ENCODE assay signal across 8 cellular contexts in the genomic region with DNA sequence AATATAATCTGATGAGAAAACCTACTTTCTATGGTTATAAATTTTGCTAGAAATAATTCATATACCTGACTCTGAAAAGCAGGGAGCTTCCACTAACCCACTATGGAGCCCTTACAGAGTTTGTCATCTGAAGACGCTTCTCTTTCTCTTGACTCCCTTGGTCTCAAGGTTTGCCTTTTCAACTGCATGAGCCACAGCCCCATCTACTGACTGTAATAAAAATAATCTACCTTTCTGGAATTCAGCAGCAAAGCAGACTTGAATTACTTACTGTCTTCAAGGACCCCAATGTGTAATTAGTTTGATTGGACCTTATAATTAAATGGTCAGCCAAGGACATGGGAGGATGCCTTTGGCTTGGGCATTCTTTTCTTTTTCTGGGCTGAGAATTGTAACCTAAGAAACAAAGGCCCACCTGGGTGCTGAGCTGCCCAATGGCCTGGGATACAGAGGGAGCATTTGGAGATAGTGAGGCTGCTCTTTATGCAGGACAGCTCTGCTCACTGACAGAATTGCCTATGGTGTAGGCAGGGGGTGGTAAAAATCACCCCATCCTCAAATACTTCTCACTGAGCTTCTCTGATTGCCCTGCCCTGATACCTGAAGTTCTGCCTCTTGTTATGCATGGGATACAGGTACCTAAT.
A peak's percentile ranks its signal among the peaks of the same experiment; 100 is the strongest.
DNase-seq lines count a peak whose midpoint lies in the region; ATAC-seq and TF ChIP-seq lines count a peak whose summit lies in the region.

No MANE protein-coding gene starts in this region.

- H2AFZ ChIP-seq in neural progenitor cell (replicated peaks): no peak overlapping the region

- H3K4me1 ChIP-seq in neural progenitor cell (peaks cover 4% of the 10 kb centered on the region), tibial nerve (peaks cover 0 to 13% (median 1%) of the 10 kb centered on the region in 4 donors)

- no peaks in the 10 kb centered on the region for H3K36me3 Mint-ChIP-seq in neural progenitor cell

- no peak overlapping the region for H3K4me3 Mint-ChIP-seq in neural progenitor cell

- no peak overlapping the region for H3K9ac ChIP-seq in neural progenitor cell

- H3K4me1 Mint-ChIP-seq in neural progenitor cell: peaks cover under 1% of the 10 kb centered on the region

- in situ Hi-C loops in GM13977 (cut with MboI; ENCODE audit: low pct_unique_long_range_greater_than_20kb, low sequenced_read_pairs, unreplicated experiment): no loop called here

- TF ChIP-seq POLR2A in tibial nerve (IDR thresholded peaks at IDR 0.05): no peak

- H3K4me3 ChIP-seq in neural progenitor cell (no peak overlapping the region), tibial nerve (no peak overlapping the region)

- H3K4me2 ChIP-seq in neural progenitor cell: no peak overlapping the region

- no peaks in the 10 kb centered on the region for H4K20me1 ChIP-seq in neural progenitor cell (ENCODE audit: low read depth)

- no peaks in the 10 kb centered on the region for H3K79me2 ChIP-seq in neural progenitor cell (ENCODE audit: low read depth)

- peaks cover 3% of the 10 kb centered on the region for H3K27me3 Mint-ChIP-seq in neural progenitor cell (ENCODE audit: insufficient read depth, low read depth)

- DNase-seq in GM13977 (ENCODE audit: low spot score) (no peak), NCI-H446 (lab: John Stamatoyannopoulos, UW) (peak; percentile 19 to 56), dermis microvascular lymphatic vessel endothelial cell (ENCODE audit: low read depth in 2 of 2) (peak; percentile 5 to 21), neural progenitor cell (ENCODE audit: low spot score) (peak; percentile 47), tibial nerve (ENCODE audit: low spot score in 2 of 2) (no peak), HuH-7 (ENCODE audit: low spot score) (no peak)

- WGBS in tibial nerve, 2 donors: 33 to 39% methylated on average over 1 of the region's 1 CpG

- no peaks in the 10 kb centered on the region for H3K36me3 ChIP-seq in neural progenitor cell
- H3K36me3 ChIP-seq in tibial nerve: no peaks in the 10 kb centered on the region

- H3K9me3 Mint-ChIP-seq in neural progenitor cell: no peaks in the 10 kb centered on the region

- peak; percentile 19 for TF ChIP-seq CTCF in GM13977 (IDR thresholded peaks at IDR 0.05; ENCODE audit: extremely low read depth, insufficient read depth, missing control alignments)
- peak; percentile 58 for TF ChIP-seq CTCF in neural progenitor cell (IDR thresholded peaks at IDR 0.05)
- TF ChIP-seq CTCF in tibial nerve (IDR thresholded peaks at IDR 0.05): peak in 1 of 5 experiments; percentile 13

- H3K27ac ChIP-seq in neural progenitor cell (no peak overlapping the region), tibial nerve (no peak overlapping the region)

- no peak for TF ChIP-seq EP300 in tibial nerve (IDR thresholded peaks at IDR 0.05)

- H3K27me3 ChIP-seq in neural progenitor cell (no peaks in the 10 kb centered on the region), tibial nerve (no peaks in the 10 kb centered on the region)

- no peaks in the 10 kb centered on the region for H3K9me3 ChIP-seq in neural progenitor cell (ENCODE audit: low read depth)
- peaks cover 0 to 5% (median 0%) of the 10 kb centered on the region in 4 donors for H3K9me3 ChIP-seq in tibial nerve

- no peak overlapping the region for H3K27ac Mint-ChIP-seq in neural progenitor cell

- no peaks in the 10 kb centered on the region for H3F3A ChIP-seq in neural progenitor cell (ENCODE audit: low read depth)

- ATAC-seq in GM21576 (IDR thresholded peaks at IDR 0.05; ENCODE audit: unreplicated experiment) (no peak), GM21515 (IDR thresholded peaks at IDR 0.05; ENCODE audit: unreplicated experiment) (no peak)

Comparison
In these comparisons a context has a peak if more than half of its experiments do, and no peak if none do; other contexts are left out.
1. DNase-seq: peak in NCI-H446 (2 of 2), dermis microvascular lymphatic vessel endothelial cell (2 of 2) and neural progenitor cell (single experiment); none in GM13977 (single experiment), tibial nerve (0 of 2) and HuH-7 (single experiment).